Comparison of ENCODE assay signal across 18 cellular contexts in the genomic region with DNA sequence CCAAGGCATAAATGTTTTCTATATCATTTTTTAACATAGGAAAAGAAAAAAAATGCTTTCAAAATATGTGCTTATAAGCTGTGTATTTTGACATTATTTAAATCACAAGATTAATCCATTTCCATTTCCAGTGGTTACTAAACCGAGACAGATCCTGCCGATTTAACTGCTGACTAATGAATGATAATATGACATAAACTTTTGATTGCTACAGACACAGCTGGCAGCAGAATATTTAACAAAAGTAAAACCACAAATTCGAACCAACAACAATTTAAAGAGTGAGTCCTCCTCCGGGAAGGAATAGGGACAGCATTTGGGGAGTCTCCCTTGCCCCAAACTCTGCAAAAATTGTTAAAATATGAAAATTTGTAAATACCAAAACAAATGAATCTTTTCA.
"Had no signal": no experiment of that assay in that cellular context is flagged by ENCODE, and none has a peak within 500 bp of the region (broad histone marks: within the 10 kb centered on the region; RNA-seq: fewer than 3 reads in every experiment).

No MANE protein-coding gene starts in this region.

- H3K36me3 Mint-ChIP-seq: naive thymus-derived CD8-positive, alpha-beta T cell had no signal

- H3K36me3 ChIP-seq: esophagus muscularis mucosa, heart right ventricle, neutrophil, right atrium auricular region, sigmoid colon had no signal

- H3K27me3 Mint-ChIP-seq: dendritic cell treated with granulocyte-macrophage colony-stimulating factor and Interleukin-4, amounts not matched to agents 40 ng/mL and 50 ng/mL, for 4 days had no signal

- DNase-seq: effector memory CD8-positive, alpha-beta T cell; heart right ventricle; hypothalamus; kidney glomerular epithelial cell; naive thymus-derived CD8-positive, alpha-beta T cell; posterior cingulate gyrus; sigmoid colon; small intestine; stimulated activated CD4-positive, alpha-beta T cell treated with anti-CD3 and anti-CD28 coated beads, Interleukin-12 subunit alpha, Interleukin-12 subunit beta, amount 100 ng/mL, for 4 hours; stimulated activated naive CD4-positive, alpha-beta T cell treated with Interleukin-2 at 50 U/mL for 16 hours; trophoblast cell had no signal

- H3K4me1 Mint-ChIP-seq: naive thymus-derived CD8-positive, alpha-beta T cell had no signal

- H3K27ac Mint-ChIP-seq: dendritic cell treated with granulocyte-macrophage colony-stimulating factor and Interleukin-4, amounts not matched to agents 40 ng/mL and 50 ng/mL, for 4 days; effector memory CD8-positive, alpha-beta T cell; naive thymus-derived CD8-positive, alpha-beta T cell had no signal

- FAIRE-seq: frontal cortex, islet of Langerhans, small intestine had no signal

- H3K9me3 ChIP-seq: esophagus muscularis mucosa, heart right ventricle, neutrophil, right atrium auricular region, sigmoid colon had no signal

- H3K27me3 ChIP-seq: esophagus muscularis mucosa, heart right ventricle, neutrophil, right atrium auricular region, sigmoid colon had no signal

- H3K4me1 ChIP-seq: esophagus muscularis mucosa, heart right ventricle, right atrium auricular region, sigmoid colon had no signal

- H3K4me3 Mint-ChIP-seq: dendritic cell treated with granulocyte-macrophage colony-stimulating factor and Interleukin-4, amounts not matched to agents 40 ng/mL and 50 ng/mL, for 4 days; effector memory CD8-positive, alpha-beta T cell; naive thymus-derived CD8-positive, alpha-beta T cell had no signal

- H3K9me3 Mint-ChIP-seq: dendritic cell treated with granulocyte-macrophage colony-stimulating factor and Interleukin-4, amounts not matched to agents 40 ng/mL and 50 ng/mL, for 4 days; effector memory CD8-positive, alpha-beta T cell; naive thymus-derived CD8-positive, alpha-beta T cell had no signal

- H3K27ac ChIP-seq: epithelial cell of prostate, esophagus muscularis mucosa, heart right ventricle, neutrophil, right atrium auricular region, sigmoid colon had no signal

- H3K4me3 ChIP-seq: esophagus muscularis mucosa, heart right ventricle, right atrium auricular region, sigmoid colon had no signal
